ENCODE assay signal across 25 cellular contexts in the genomic region with DNA sequence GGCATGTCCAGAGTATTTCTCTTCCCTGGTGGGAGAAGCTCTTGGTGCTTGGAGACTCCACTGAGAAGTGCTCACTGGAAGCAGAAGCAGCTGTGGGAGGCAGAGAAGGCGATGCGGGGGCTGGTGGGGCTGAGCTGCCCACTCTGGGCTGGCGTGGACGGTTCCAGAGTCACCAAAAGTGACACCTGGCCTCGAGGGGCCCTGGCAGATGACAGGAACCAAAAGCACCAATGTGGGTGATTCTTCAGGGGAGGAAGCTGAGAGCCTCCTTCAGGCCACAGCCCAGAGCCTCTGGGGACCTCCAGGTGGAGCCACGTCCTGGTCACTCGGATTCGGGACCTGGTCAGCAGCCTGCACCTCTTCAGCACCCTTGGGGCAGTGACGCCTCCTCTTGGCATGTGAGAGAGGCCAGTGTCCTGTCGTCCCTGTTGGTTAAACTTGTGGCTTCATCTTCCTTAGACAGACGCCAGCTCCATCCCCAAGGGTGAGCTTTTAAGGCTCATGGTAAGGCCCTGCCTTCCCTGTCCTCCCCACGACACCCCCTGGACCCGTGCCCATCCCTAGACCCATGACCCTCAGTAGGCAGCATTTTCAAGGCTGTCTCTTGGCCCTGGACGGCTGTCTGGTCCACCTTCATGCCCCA.
"Had no signal": no experiment of that assay in that cellular context is flagged by ENCODE, and none has a peak within 500 bp of the region (broad histone marks: within the 10 kb centered on the region; RNA-seq: fewer than 3 reads in every experiment).

No MANE protein-coding gene starts in this region.

- H3K9me3 ChIP-seq: body of pancreas, heart right ventricle, lower lobe of right lung, sigmoid colon, thoracic aorta, upper lobe of left lung had no signal

- DNase-seq: activated CD4-positive, alpha-beta T cell treated with anti-CD3 and anti-CD28 coated beads, Interleukin-2, amount 10 ng/mL, durations not matched to agents 7 days and 5 days; activated CD8-positive, alpha-beta memory T cell treated with anti-CD3 and anti-CD28 coated beads, Interleukin-2, amount 10 ng/mL, durations not matched to agents 7 days and 5 days; activated gamma-delta T cell; activated naive CD4-positive, alpha-beta T cell treated with anti-CD3 and anti-CD28 coated beads, Interleukin-2, amount 50 U/mL, for 16 hours; activated T-cell treated with anti-CD3 and anti-CD28 coated beads for 4 hours; anterior cingulate cortex; body of pancreas; dermis blood vessel endothelial cell; effector memory CD8-positive, alpha-beta T cell; heart right ventricle; left colon; lower lobe of right lung; naive thymus-derived CD4-positive, alpha-beta T cell; retina; sigmoid colon; stimulated activated CD4-positive, alpha-beta T cell treated with anti-CD3 and anti-CD28 coated beads, Interleukin-4, amount 100 ng/mL, for 1 hour; stimulated activated naive CD4-positive, alpha-beta T cell treated with Interleukin-2 at 50 U/mL for 16 hours; upper lobe of left lung had no signal

- H3K27me3 ChIP-seq: body of pancreas, cardiac muscle cell, heart right ventricle, sigmoid colon, upper lobe of left lung had no signal

- H3K27ac ChIP-seq: body of pancreas, cardiac muscle cell, heart right ventricle, lower lobe of right lung, sigmoid colon, thoracic aorta, upper lobe of left lung, VCaP had no signal

- H3K4me3 ChIP-seq: body of pancreas, cardiac muscle cell, heart right ventricle, lower lobe of right lung, sigmoid colon, smooth muscle cell, thoracic aorta, upper lobe of left lung had no signal

- H3K36me3 ChIP-seq: cardiac muscle cell, heart right ventricle, lower lobe of right lung, sigmoid colon, thoracic aorta, upper lobe of left lung had no signal

- H3K4me2 ChIP-seq: smooth muscle cell had no signal

- FAIRE-seq: keratinocyte had no signal

- H3K4me1 ChIP-seq: body of pancreas, heart right ventricle, lower lobe of right lung, sigmoid colon, upper lobe of left lung had no signal

- ATAC-seq: activated CD4-positive, CD25-positive, alpha-beta regulatory T cell treated with anti-CD3 and anti-CD28 coated beads, Interleukin-2, amount 50 U/mL, for 24 hours; activated CD8-positive, alpha-beta memory T cell treated with anti-CD3 and anti-CD28 coated beads, Interleukin-2, amount 10 ng/mL, durations not matched to agents 7 days and 5 days; activated CD8-positive, alpha-beta T cell treated with anti-CD3 and anti-CD28 coated beads for 36 hours; body of pancreas; effector memory CD8-positive, alpha-beta T cell; left colon; lower lobe of right lung had no signal
